1 cellular context compared by ENCODE assay signal in genomic region chr11:844693-845644, GRCh38.
TF ChIP-seq lines count a peak whose summit lies in the region.

No MANE protein-coding gene starts in this region.

TF ChIP-seq in HepG2, 621 proteins besides CTCF, POLR2A, EP300 and RAD21 (continued from another document and continues in another):
- TF ChIP-seq GABPA (IDR thresholded peaks at IDR 0.05; ENCODE audit: low read depth, low read length) = no peak
- no peak for TF ChIP-seq GABPA (CRISPR knock-in tag; IDR thresholded peaks at IDR 0.05; ENCODE audit: low read depth)
- TF ChIP-seq ZNF691 (CRISPR knock-in tag; IDR thresholded peaks at IDR 0.05; ENCODE audit: borderline replicate concordance, low read depth) = peak; percentile 75; the same call in 1 of the 2 replicates
- TF ChIP-seq PBX3 (CRISPR knock-in tag; IDR thresholded peaks at IDR 0.05; ENCODE audit: borderline replicate concordance) = no peak
- TF ChIP-seq CREM (IDR thresholded peaks at IDR 0.05) = 0 out of 2 replicates have a peak, but pooled peaks have one; percentile 6
- TF ChIP-seq CREM (CRISPR knock-in tag; IDR thresholded peaks at IDR 0.05) = no peak
- no peak for TF ChIP-seq HOXD1 (CRISPR knock-in tag; IDR thresholded peaks at IDR 0.05)
- TF ChIP-seq ZNF317 (CRISPR knock-in tag; IDR thresholded peaks at IDR 0.05) = no peak
- TF ChIP-seq REPIN1 (CRISPR knock-in tag; IDR thresholded peaks at IDR 0.05; ENCODE audit: borderline replicate concordance, low read depth) = no peak
- TF ChIP-seq ZNF318 (CRISPR knock-in tag; IDR thresholded peaks at IDR 0.05) = no peak
- no peak for TF ChIP-seq SIX1 (CRISPR knock-in tag; IDR thresholded peaks at IDR 0.05; ENCODE audit: borderline replicate concordance)
- no peak for TF ChIP-seq ZKSCAN5 (CRISPR knock-in tag; IDR thresholded peaks at IDR 0.05)
- TF ChIP-seq ZNF605 (CRISPR knock-in tag; IDR thresholded peaks at IDR 0.05) = no peak; the same call in 1 of the 2 replicates
- no peak for TF ChIP-seq ZNF503 (CRISPR knock-in tag; IDR thresholded peaks at IDR 0.05)
- peak; percentile 54; the same call in 1 of the 2 replicates for TF ChIP-seq ZNF142 (CRISPR knock-in tag; IDR thresholded peaks at IDR 0.05)
- no peak; the same call in 1 of the 2 replicates for TF ChIP-seq ZFP91 (CRISPR knock-in tag; IDR thresholded peaks at IDR 0.05; ENCODE audit: borderline replicate concordance)
- TF ChIP-seq FOXP4 (CRISPR knock-in tag; IDR thresholded peaks at IDR 0.05) = 0 out of 2 replicates have a peak, but pooled peaks have one; percentile 9
- TF ChIP-seq ZNF326 (CRISPR knock-in tag; IDR thresholded peaks at IDR 0.05; ENCODE audit: borderline replicate concordance) = no peak
- TF ChIP-seq AGO1 (IDR thresholded peaks at IDR 0.05; ENCODE audit: low read depth, low read length, poor library complexity, severe bottlenecking) = no peak
- no peak for TF ChIP-seq ZNF670 (CRISPR knock-in tag; IDR thresholded peaks at IDR 0.05; ENCODE audit: borderline replicate concordance)
- no peak for TF ChIP-seq CBX2 (IDR thresholded peaks at IDR 0.05; ENCODE audit: low read depth, low read length)
- no peak for TF ChIP-seq CBX2 (CRISPR knock-in tag; IDR thresholded peaks at IDR 0.05; ENCODE audit: low read depth)
- TF ChIP-seq SSRP1 (CRISPR knock-in tag; IDR thresholded peaks at IDR 0.05) = no peak
- no peak for TF ChIP-seq ZNF7 (CRISPR knock-in tag; IDR thresholded peaks at IDR 0.05)
- TF ChIP-seq HDAC2 (CRISPR knock-in tag; IDR thresholded peaks at IDR 0.05) = peak; percentile 57; the same call in 1 of the 2 replicates
- TF ChIP-seq EHMT2 (IDR thresholded peaks at IDR 0.05; ENCODE audit: borderline replicate concordance, low read depth, low read length) = no peak
- TF ChIP-seq EZH2 (conservative IDR thresholded peaks at IDR 0.05; ENCODE audit: low read depth, low read length) = no peak
- no peak for TF ChIP-seq FOXC1 (CRISPR knock-in tag; IDR thresholded peaks at IDR 0.05; ENCODE audit: borderline replicate concordance)
- no peak for TF ChIP-seq MED13 (CRISPR knock-in tag; IDR thresholded peaks at IDR 0.05)
- no peak for TF ChIP-seq TRIM24 (CRISPR knock-in tag; IDR thresholded peaks at IDR 0.05)
- TF ChIP-seq ARNTL (CRISPR knock-in tag; IDR thresholded peaks at IDR 0.05) = no peak
